In the genomic region with DNA sequence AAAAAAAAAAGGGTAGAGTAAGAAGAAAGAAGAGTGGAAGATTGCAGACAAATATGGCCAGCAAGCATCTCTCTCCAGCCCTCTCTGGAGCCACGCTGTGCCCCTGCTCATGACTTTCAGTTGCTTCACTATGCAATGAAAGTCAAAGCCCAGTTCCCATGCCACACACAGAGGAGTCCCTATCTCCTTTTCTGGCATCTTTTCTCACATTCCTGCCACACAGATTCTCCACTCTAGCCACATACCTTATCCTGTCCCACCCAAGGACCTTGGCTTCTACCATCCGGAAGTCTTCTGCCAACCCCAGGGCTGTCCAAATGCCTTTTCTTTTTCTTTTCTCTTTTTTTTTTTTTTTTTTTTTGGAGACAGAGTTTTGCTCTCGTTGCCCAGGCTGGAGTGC, we compare ENCODE assay signal across 24 cellular contexts. TPM values are rescaled to one million over a fixed set of nuclear protein-coding genes. Genes with fewer than 3 reads are reported as not detected.
DNase-seq lines count a peak whose midpoint lies in the region; ATAC-seq, FAIRE-seq and TF ChIP-seq lines count a peak whose summit lies in the region.
"Had no signal": no experiment of that assay in that cellular context is flagged by ENCODE, and none has a peak within 500 bp of the region (broad histone marks: within the 10 kb centered on the region; RNA-seq: fewer than 3 reads in every experiment).

No MANE protein-coding gene starts in this region.

- H4K20me1 ChIP-seq in astrocyte (ENCODE audit: insufficient read depth, low read length), result no peaks in the 10 kb centered on the region

- H3K9ac ChIP-seq in astrocyte (ENCODE audit: low read length), result peak overlapping the region; percentile 96

- H3K36me3 ChIP-seq in astrocyte (ENCODE audit: insufficient read depth, low read length), result peaks cover 5% of the 10 kb centered on the region
- H3K36me3 ChIP-seq: suprapubic skin had no signal

- CTCF ChIA-PET in AG04450 (lab: Charles Lee), result no interaction called here

- peak overlapping the region; percentile 96 for H3K27ac ChIP-seq in AG04450 (ENCODE audit: low read depth, low read length)
- peak overlapping the region; percentile 99 for H3K27ac ChIP-seq in astrocyte (ENCODE audit: low read depth, low read length)
- H3K27ac ChIP-seq: suprapubic skin had no signal

- no peaks in the 10 kb centered on the region for H3K27me3 Mint-ChIP-seq in astrocyte (ENCODE audit: low read depth, unreplicated experiment)
- peaks cover 26% of the 10 kb centered on the region for H3K27me3 Mint-ChIP-seq in nephron (ENCODE audit: low read depth)

- TF ChIP-seq CTCF in AG04450 (IDR thresholded peaks at IDR 0.05; ENCODE audit: low read depth, low read length) (no peak), astrocyte (IDR thresholded peaks at IDR 0.05; ENCODE audit: insufficient read depth, low read depth, low read length) (no peak), nephron (IDR thresholded peaks at IDR 0.05; ENCODE audit: unreplicated experiment in 3 of 3) (no peak)

- FAIRE-seq in astrocyte (lab: Jason Lieb, UNC), result no peak
- FAIRE-seq: GM12878, H54 had no signal

- no peak overlapping the region for H3K27ac Mint-ChIP-seq in astrocyte (ENCODE audit: unreplicated experiment)
- no peak overlapping the region for H3K27ac Mint-ChIP-seq in nephron
- H3K27ac Mint-ChIP-seq: activated naive CD8-positive, alpha-beta T cell treated with anti-CD3 and anti-CD28 coated beads for 36 hours had no signal

- peaks cover 12% of the 10 kb centered on the region for H3K79me2 ChIP-seq in astrocyte (ENCODE audit: insufficient read depth, low read length)

- no peaks in the 10 kb centered on the region for H3K9me3 Mint-ChIP-seq in astrocyte (ENCODE audit: unreplicated experiment)
- H3K9me3 Mint-ChIP-seq in nephron, result no peaks in the 10 kb centered on the region
- H3K9me3 Mint-ChIP-seq: activated naive CD8-positive, alpha-beta T cell treated with anti-CD3 and anti-CD28 coated beads for 36 hours; T-cell had no signal

- H3K27me3 ChIP-seq in AG04450 (ENCODE audit: control insufficient read depth, insufficient read depth, low read length) (no peaks in the 10 kb centered on the region), astrocyte (ENCODE audit: insufficient read depth, low read length) (no peaks in the 10 kb centered on the region)

- no peaks in the 10 kb centered on the region; the same call in 1 of the 2 replicates for H3K9me3 ChIP-seq in AG04450 (ENCODE audit: control insufficient read depth, insufficient read depth, low read length)
- H3K9me3 ChIP-seq in astrocyte (ENCODE audit: insufficient read depth, low read depth, low read length), result no peaks in the 10 kb centered on the region
- H3K9me3 ChIP-seq: suprapubic skin had no signal

- ATAC-seq in HG03039 (IDR thresholded peaks at IDR 0.05; ENCODE audit: unreplicated experiment), result no peak
- no peak for ATAC-seq in left lobe of liver
- ATAC-seq in GM19463 (IDR thresholded peaks at IDR 0.05; ENCODE audit: unreplicated experiment), result no peak
- no peak for ATAC-seq in HG02678 (IDR thresholded peaks at IDR 0.05; ENCODE audit: unreplicated experiment)
- ATAC-seq: activated CD8-positive, alpha-beta memory T cell treated with anti-CD3 and anti-CD28 coated beads, Interleukin-2, amount 10 ng/mL, durations not matched to agents 7 days and 5 days; GM12878; T-cell had no signal

- no peak overlapping the region for H2AFZ ChIP-seq in astrocyte (ENCODE audit: low read depth, low read length)

- DNase-seq in AG04450 (ENCODE audit: low read depth, low spot score) (no peak), HT-29 (ENCODE audit: low spot score) (peak; percentile 60), astrocyte (ENCODE audit: low read depth) (no peak), left lobe of liver (ENCODE audit: low spot score) (no peak)
- DNase-seq: activated CD4-positive, alpha-beta T cell treated with anti-CD3 and anti-CD28 coated beads for 48 hours; activated CD8-positive, alpha-beta memory T cell treated with anti-CD3 and anti-CD28 coated beads, Interleukin-2, amount 10 ng/mL, durations not matched to agents 7 days and 5 days; activated naive CD8-positive, alpha-beta T cell treated with anti-CD3 and anti-CD28 coated beads for 36 hours; cortex of kidney; head of caudate nucleus; left ventricle myocardium superior; NCI-H1417; NCI-H524; right cardiac atrium; SHP77; stimulated activated CD4-positive, alpha-beta T cell treated with anti-CD3 and anti-CD28 coated beads, Interleukin-15, amount 100 ng/mL, for 24 hours; T-cell had no signal

- H3K4me1 Mint-ChIP-seq in astrocyte (ENCODE audit: low read depth, unreplicated experiment), result peaks cover 20% of the 10 kb centered on the region
- peaks cover 11% of the 10 kb centered on the region for H3K4me1 Mint-ChIP-seq in nephron

- peak overlapping the region; percentile 96 for H3K4me2 ChIP-seq in astrocyte (ENCODE audit: low read length)

- H3K36me3 Mint-ChIP-seq in astrocyte (ENCODE audit: low read depth, unreplicated experiment) (peaks cover 2% of the 10 kb centered on the region), nephron (ENCODE audit: low read depth) (no peaks in the 10 kb centered on the region)
- H3K36me3 Mint-ChIP-seq: activated CD8-positive, alpha-beta memory T cell treated with anti-CD3 and anti-CD28 coated beads, Interleukin-2, amount 10 ng/mL, durations not matched to agents 7 days and 5 days; brain; T-cell had no signal

- H3K4me1 ChIP-seq in astrocyte (ENCODE audit: insufficient read depth, low read length), result peaks cover 36% of the 10 kb centered on the region

- POLR2A ChIA-PET in AG04450 (lab: Yijun Ruan, JAX), result interaction anchor here (0.6 kb wide), 1 partner anchor 40 kb away, joined by 3 read pairs; no protein-coding TSS in a partner anchor

- H3K4me3 ChIP-seq in AG04450 (ENCODE audit: low read depth, low read length), result no peak overlapping the region
- no peak overlapping the region for H3K4me3 ChIP-seq in astrocyte (ENCODE audit: insufficient read depth, low read depth, low read length)
- H3K4me3 ChIP-seq: GM12878, suprapubic skin had no signal

- H3K4me3 Mint-ChIP-seq in astrocyte (ENCODE audit: unreplicated experiment) (peak overlapping the region; percentile 73), nephron (peak overlapping the region in 2 of 3 experiments; percentile 54 to 62)
- H3K4me3 Mint-ChIP-seq: activated CD8-positive, alpha-beta memory T cell treated with anti-CD3 and anti-CD28 coated beads, Interleukin-2, amount 10 ng/mL, durations not matched to agents 7 days and 5 days; activated naive CD8-positive, alpha-beta T cell treated with anti-CD3 and anti-CD28 coated beads for 36 hours had no signal

RNA-seq across cellular contexts. Expression of a gene that starts 39.3 kb away (rescaled TPM):
- polyA plus RNA-seq in AG04450 (2011; rRNA removed), result 13.7 and 15.6 TPM in 2 replicates
- polyA minus RNA-seq in AG04450 (2011; rRNA and poly(A)+ RNA removed), result 10.2 and 16.6 TPM in 2 replicates
- total RNA-seq in HT-29 (2014; rRNA removed; shearing (Covaris generic)), result 7.8 and 11.0 TPM in 2 replicates
- 20.2 and 23.1 TPM in 2 replicates for total RNA-seq in astrocyte
- 7.2 TPM for total RNA-seq in left lobe of liver
